Comparison of ENCODE assay signal across 2 cellular contexts in the genomic region with DNA sequence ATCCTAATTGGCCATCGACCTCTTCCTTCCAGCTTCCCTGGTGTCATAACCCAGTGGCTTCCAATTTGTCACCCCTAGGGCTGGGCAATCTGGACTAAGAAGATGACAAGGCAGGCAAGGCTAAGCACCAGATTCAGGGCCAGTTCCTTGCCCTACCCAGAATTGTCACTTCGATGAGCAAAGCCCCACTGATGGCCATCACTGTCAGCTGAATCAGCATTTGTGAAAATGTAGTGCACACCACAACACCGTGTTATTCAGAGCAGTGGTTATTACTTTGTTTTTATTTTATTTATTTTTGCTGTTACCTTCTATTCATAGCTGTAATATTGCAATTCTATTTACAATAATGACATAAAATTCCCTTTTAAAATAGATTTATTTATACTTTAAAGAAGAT.
TF ChIP-seq lines count a peak whose summit lies in the region.

No MANE protein-coding gene starts in this region.

TF ChIP-seq in GM23338, 12 proteins besides CTCF, POLR2A, EP300 and RAD21 (continues in another document):
- no peak for TF ChIP-seq CREB1 (CRISPR knock-in tag; IDR thresholded peaks at IDR 0.05; ENCODE audit: low read depth)
- TF ChIP-seq, protein P1, sequence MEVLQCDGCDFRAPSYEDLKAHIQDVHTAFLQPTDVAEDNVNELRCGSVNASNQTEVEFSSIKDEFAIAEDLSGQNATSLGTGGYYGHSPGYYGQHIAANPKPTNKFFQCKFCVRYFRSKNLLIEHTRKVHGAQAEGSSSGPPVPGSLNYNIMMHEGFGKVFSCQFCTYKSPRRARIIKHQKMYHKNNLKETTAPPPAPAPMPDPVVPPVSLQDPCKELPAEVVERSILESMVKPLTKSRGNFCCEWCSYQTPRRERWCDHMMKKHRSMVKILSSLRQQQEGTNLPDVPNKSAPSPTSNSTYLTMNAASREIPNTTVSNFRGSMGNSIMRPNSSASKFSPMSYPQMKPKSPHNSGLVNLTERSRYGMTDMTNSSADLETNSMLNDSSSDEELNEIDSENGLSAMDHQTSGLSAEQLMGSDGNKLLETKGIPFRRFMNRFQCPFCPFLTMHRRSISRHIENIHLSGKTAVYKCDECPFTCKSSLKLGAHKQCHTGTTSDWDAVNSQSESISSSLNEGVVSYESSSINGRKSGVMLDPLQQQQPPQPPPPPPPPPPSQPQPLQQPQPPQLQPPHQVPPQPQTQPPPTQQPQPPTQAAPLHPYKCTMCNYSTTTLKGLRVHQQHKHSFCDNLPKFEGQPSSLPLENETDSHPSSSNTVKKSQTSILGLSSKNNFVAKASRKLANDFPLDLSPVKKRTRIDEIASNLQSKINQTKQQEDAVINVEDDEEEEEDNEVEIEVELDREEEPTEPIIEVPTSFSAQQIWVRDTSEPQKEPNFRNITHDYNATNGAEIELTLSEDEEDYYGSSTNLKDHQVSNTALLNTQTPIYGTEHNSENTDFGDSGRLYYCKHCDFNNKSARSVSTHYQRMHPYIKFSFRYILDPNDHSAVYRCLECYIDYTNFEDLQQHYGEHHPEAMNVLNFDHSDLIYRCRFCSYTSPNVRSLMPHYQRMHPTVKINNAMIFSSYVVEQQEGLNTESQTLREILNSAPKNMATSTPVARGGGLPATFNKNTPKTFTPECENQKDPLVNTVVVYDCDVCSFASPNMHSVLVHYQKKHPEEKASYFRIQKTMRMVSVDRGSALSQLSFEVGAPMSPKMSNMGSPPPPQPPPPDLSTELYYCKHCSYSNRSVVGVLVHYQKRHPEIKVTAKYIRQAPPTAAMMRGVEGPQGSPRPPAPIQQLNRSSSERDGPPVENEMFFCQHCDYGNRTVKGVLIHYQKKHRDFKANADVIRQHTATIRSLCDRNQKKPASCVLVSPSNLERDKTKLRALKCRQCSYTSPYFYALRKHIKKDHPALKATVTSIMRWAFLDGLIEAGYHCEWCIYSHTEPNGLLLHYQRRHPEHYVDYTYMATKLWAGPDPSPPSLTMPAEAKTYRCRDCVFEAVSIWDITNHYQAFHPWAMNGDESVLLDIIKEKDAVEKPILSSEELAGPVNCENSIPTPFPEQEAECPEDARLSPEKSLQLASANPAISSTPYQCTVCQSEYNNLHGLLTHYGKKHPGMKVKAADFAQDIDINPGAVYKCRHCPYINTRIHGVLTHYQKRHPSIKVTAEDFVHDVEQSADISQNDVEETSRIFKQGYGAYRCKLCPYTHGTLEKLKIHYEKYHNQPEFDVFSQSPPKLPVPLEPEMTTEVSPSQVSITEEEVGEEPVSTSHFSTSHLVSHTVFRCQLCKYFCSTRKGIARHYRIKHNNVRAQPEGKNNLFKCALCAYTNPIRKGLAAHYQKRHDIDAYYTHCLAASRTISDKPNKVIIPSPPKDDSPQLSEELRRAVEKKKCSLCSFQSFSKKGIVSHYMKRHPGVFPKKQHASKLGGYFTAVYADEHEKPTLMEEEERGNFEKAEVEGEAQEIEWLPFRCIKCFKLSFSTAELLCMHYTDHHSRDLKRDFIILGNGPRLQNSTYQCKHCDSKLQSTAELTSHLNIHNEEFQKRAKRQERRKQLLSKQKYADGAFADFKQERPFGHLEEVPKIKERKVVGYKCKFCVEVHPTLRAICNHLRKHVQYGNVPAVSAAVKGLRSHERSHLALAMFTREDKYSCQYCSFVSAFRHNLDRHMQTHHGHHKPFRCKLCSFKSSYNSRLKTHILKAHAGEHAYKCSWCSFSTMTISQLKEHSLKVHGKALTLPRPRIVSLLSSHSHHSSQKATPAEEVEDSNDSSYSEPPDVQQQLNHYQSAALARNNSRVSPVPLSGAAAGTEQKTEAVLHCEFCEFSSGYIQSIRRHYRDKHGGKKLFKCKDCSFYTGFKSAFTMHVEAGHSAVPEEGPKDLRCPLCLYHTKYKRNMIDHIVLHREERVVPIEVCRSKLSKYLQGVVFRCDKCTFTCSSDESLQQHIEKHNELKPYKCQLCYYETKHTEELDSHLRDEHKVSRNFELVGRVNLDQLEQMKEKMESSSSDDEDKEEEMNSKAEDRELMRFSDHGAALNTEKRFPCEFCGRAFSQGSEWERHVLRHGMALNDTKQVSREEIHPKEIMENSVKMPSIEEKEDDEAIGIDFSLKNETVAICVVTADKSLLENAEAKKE (CRISPR knock-in tag; IDR thresholded peaks at IDR 0.05) = no peak
- no peak for TF ChIP-seq POLR2AphosphoS5 (IDR thresholded peaks at IDR 0.05; ENCODE audit: low read depth)
- TF ChIP-seq EZH2phosphoT487 (IDR thresholded peaks at IDR 0.05; ENCODE audit: unreplicated experiment) = no peak
- TF ChIP-seq JUNB (IDR thresholded peaks at IDR 0.05; ENCODE audit: unreplicated experiment) = no peak
- TF ChIP-seq STAT1 (IDR thresholded peaks at IDR 0.05; ENCODE audit: unreplicated experiment) = no peak
- TF ChIP-seq, protein P2, sequence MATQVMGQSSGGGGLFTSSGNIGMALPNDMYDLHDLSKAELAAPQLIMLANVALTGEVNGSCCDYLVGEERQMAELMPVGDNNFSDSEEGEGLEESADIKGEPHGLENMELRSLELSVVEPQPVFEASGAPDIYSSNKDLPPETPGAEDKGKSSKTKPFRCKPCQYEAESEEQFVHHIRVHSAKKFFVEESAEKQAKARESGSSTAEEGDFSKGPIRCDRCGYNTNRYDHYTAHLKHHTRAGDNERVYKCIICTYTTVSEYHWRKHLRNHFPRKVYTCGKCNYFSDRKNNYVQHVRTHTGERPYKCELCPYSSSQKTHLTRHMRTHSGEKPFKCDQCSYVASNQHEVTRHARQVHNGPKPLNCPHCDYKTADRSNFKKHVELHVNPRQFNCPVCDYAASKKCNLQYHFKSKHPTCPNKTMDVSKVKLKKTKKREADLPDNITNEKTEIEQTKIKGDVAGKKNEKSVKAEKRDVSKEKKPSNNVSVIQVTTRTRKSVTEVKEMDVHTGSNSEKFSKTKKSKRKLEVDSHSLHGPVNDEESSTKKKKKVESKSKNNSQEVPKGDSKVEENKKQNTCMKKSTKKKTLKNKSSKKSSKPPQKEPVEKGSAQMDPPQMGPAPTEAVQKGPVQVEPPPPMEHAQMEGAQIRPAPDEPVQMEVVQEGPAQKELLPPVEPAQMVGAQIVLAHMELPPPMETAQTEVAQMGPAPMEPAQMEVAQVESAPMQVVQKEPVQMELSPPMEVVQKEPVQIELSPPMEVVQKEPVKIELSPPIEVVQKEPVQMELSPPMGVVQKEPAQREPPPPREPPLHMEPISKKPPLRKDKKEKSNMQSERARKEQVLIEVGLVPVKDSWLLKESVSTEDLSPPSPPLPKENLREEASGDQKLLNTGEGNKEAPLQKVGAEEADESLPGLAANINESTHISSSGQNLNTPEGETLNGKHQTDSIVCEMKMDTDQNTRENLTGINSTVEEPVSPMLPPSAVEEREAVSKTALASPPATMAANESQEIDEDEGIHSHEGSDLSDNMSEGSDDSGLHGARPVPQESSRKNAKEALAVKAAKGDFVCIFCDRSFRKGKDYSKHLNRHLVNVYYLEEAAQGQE (IDR thresholded peaks at IDR 0.05; ENCODE audit: unreplicated experiment) = no peak
- no peak for TF ChIP-seq EZH2 (IDR thresholded peaks at IDR 0.05; ENCODE audit: low read depth, unreplicated experiment)
- TF ChIP-seq ZNF331 (CRISPR knock-in tag; IDR thresholded peaks at IDR 0.05; ENCODE audit: low read depth) = no peak
- TF ChIP-seq, protein P3, sequence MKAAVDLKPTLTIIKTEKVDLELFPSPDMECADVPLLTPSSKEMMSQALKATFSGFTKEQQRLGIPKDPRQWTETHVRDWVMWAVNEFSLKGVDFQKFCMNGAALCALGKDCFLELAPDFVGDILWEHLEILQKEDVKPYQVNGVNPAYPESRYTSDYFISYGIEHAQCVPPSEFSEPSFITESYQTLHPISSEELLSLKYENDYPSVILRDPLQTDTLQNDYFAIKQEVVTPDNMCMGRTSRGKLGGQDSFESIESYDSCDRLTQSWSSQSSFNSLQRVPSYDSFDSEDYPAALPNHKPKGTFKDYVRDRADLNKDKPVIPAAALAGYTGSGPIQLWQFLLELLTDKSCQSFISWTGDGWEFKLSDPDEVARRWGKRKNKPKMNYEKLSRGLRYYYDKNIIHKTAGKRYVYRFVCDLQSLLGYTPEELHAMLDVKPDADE (IDR thresholded peaks at IDR 0.05) = no peak

TF ChIP-seq in K562, 482 proteins besides CTCF, POLR2A, EP300 and RAD21:
- TF ChIP-seq, protein P4, sequence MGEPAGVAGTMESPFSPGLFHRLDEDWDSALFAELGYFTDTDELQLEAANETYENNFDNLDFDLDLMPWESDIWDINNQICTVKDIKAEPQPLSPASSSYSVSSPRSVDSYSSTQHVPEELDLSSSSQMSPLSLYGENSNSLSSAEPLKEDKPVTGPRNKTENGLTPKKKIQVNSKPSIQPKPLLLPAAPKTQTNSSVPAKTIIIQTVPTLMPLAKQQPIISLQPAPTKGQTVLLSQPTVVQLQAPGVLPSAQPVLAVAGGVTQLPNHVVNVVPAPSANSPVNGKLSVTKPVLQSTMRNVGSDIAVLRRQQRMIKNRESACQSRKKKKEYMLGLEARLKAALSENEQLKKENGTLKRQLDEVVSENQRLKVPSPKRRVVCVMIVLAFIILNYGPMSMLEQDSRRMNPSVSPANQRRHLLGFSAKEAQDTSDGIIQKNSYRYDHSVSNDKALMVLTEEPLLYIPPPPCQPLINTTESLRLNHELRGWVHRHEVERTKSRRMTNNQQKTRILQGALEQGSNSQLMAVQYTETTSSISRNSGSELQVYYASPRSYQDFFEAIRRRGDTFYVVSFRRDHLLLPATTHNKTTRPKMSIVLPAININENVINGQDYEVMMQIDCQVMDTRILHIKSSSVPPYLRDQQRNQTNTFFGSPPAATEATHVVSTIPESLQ (CRISPR knock-in tag; IDR thresholded peaks at IDR 0.05) = no peak
- no peak for TF ChIP-seq MCM3 (IDR thresholded peaks at IDR 0.05)
- peak; percentile 52 for TF ChIP-seq ZNF316 (IDR thresholded peaks at IDR 0.05)
- TF ChIP-seq ZSCAN32 (CRISPR knock-in tag; IDR thresholded peaks at IDR 0.05) = no peak
- peak; percentile 35; the same call in 1 of the 2 replicates for TF ChIP-seq C11orf30 (IDR thresholded peaks at IDR 0.05; ENCODE audit: low read depth)
- peak; percentile 54 for TF ChIP-seq MAFG (tag; conservative IDR thresholded peaks at IDR 0.05)
- no peak for TF ChIP-seq ZFPM2 (CRISPR knock-in tag; IDR thresholded peaks at IDR 0.05)
- TF ChIP-seq, protein P5, sequence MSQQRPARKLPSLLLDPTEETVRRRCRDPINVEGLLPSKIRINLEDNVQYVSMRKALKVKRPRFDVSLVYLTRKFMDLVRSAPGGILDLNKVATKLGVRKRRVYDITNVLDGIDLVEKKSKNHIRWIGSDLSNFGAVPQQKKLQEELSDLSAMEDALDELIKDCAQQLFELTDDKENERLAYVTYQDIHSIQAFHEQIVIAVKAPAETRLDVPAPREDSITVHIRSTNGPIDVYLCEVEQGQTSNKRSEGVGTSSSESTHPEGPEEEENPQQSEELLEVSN (IDR thresholded peaks at IDR 0.05; ENCODE audit: borderline replicate concordance in 1 of 2, extremely low read depth in 1 of 2, insufficient read depth in 1 of 2, insufficient read length in 1 of 2, low read depth in 1 of 2, low read length in 1 of 2, poor library complexity in 1 of 2, severe bottlenecking in 1 of 2) = no peak
- TF ChIP-seq MAFF (IDR thresholded peaks at IDR 0.05; ENCODE audit: low read length) = 0 out of 2 replicates have a peak, but pooled peaks have one; percentile 13
- TF ChIP-seq CC2D1A (IDR thresholded peaks at IDR 0.05) = no peak
TF ChIP-seq in K562: peak in this region for 4.
